23 cellular contexts compared by ENCODE assay signal in genomic region chr14:101639257-101639833, GRCh38.
"Had no signal": no experiment of that assay in that cellular context is flagged by ENCODE, and none has a peak within 500 bp of the region (broad histone marks: within the 10 kb centered on the region; RNA-seq: fewer than 3 reads in every experiment).

No MANE protein-coding gene starts in this region.

- H3K9me3 ChIP-seq: SJSA1 had no signal

- H3K4me3 ChIP-seq: SJSA1, SK-N-MC had no signal

- H3K36me3 ChIP-seq: SJSA1 had no signal

- H3K9ac ChIP-seq: KMS-11 had no signal

- H3K4me1 ChIP-seq: SJSA1 had no signal

- H3K27ac ChIP-seq: KMS-11, SJSA1, SK-N-MC had no signal

- DNase-seq: IMR-90, Kasumi-1, MM.1S, NCI-H1048, NCI-H1105, NCI-H1436 treated with DMSO at 0.1 percent for 48 hours, NCI-H1694, NCI-H187 treated with DMSO at 0.1 percent for 48 hours, NCI-H2029 treated with DMSO at 0.1 percent for 48 hours, NCI-H2171 treated with DMSO at 0.1 percent for 48 hours, NCI-H226, NCI-H446, NCI-H510A, NCI-H524 treated with DMSO at 0.1 percent for 48 hours, NCI-H69, NCI-H774, Right ventricle myocardium superior, RPMI8226, SIG-M5 had no signal

- ATAC-seq: HepG2 had no signal
